ENCODE assay signal across 8 cellular contexts in genomic region chr18:75638597-75639467, GRCh38.
DNase-seq lines count a peak whose midpoint lies in the region; ATAC-seq and TF ChIP-seq lines count a peak whose summit lies in the region.

No MANE protein-coding gene starts in this region.

- DNase-seq in H7, result peak; percentile 65
- DNase-seq in astrocyte of the cerebellum (ENCODE audit: low read depth), result peak; percentile 55
- peak; percentile 42 for DNase-seq in iPS DF 19.7 (ENCODE audit: low read depth, low spot score)
- no peak for DNase-seq in skeletal muscle cell (ENCODE audit: low read depth)
- no peak for DNase-seq in DMS153 (lab: John Stamatoyannopoulos, UW)
- DNase-seq in activated CD4-positive, CD25-positive, alpha-beta regulatory T cell (lab: John Stamatoyannopoulos, UW), result no peak

- in situ Hi-C loops in astrocyte of the cerebellum (cut with HindIII; ENCODE audit: low sequenced_read_pairs), result no loop called here

- H3K36me3 ChIP-seq in H7 (replicated peaks; ENCODE audit: control insufficient read depth, insufficient read depth, low read length), result no peaks in the 10 kb centered on the region

- H3K4me3 ChIP-seq in H7 (ENCODE audit: insufficient read depth, low read depth, low read length), result peak overlapping the region; percentile 2
- H3K4me3 ChIP-seq in astrocyte of the cerebellum (ENCODE audit: low read depth, low read length), result peak overlapping the region; percentile 32
- peak overlapping the region; percentile 41 for H3K4me3 ChIP-seq in skeletal muscle cell (ENCODE audit: low read depth, low read length)

- no peaks in the 10 kb centered on the region; the same call in 1 of the 2 replicates for H3K27me3 ChIP-seq in H7 (ENCODE audit: control insufficient read depth, insufficient read depth, low read length)

- no peak for TF ChIP-seq CTCF in astrocyte of the cerebellum (IDR thresholded peaks at IDR 0.05; ENCODE audit: low read depth, low read length, missing control alignments)

- ATAC-seq in GM18868 (IDR thresholded peaks at IDR 0.05; ENCODE audit: unreplicated experiment) (no peak), HG02588 (IDR thresholded peaks at IDR 0.05; ENCODE audit: unreplicated experiment) (no peak)

Comparison
In these comparisons a context has a peak if more than half of its experiments do, and no peak if none do; other contexts are left out.
1. DNase-seq: peak in H7 (single experiment), astrocyte of the cerebellum (single experiment) and iPS DF 19.7 (single experiment); none in skeletal muscle cell (single experiment), DMS153 (single experiment) and activated CD4-positive, CD25-positive, alpha-beta regulatory T cell (0 of 4).
2. Peak in every context shown above with its lines, with median percentiles within 50 percentile points of each other: H3K4me3 ChIP-seq.